ENCODE assay signal across 15 cellular contexts in the genomic region with DNA sequence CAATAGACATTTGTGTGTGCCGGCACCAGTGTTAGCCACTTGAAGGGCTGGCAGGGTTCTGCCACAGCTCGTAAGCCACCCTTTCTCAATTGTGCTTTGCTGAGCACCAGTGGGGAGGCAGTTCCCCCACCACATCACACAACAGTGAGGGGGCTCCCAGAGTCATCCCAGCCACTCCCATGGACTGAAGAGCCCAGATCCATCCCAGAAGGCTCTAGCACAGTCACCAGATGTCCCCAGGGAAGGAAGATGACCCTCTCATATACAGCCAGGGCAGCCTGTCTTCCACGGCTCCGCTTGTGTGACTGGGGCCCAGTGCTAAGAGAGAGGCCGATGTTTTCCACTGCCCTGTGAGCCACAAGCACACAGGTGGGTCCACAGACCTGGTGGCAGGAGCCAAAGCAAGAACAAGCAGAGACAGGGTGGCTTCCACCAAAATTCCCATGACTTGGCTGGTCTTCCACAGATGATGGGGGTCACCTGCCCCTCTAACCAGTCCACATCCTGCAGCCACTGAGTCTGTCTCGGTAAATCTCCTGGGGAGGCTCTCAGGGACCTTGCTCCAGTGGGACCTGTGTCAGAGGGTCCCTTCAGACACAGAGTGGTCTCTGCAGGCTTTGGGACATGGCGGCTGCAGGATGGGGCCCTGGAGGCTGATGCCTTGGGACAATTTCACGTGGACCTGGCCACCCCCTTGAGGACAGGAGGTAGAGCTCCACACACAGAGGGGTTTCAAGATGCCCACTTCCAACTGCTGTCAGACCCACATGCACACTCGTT.
DNase-seq lines count a peak whose midpoint lies in the region; ATAC-seq and TF ChIP-seq lines count a peak whose summit lies in the region.
"Had no signal": no experiment of that assay in that cellular context is flagged by ENCODE, and none has a peak within 500 bp of the region (broad histone marks: within the 10 kb centered on the region; RNA-seq: fewer than 3 reads in every experiment).

No MANE protein-coding gene starts in this region.

- intact Hi-C loops in IMR-90 (cut with micrococcal nuclease) = no loop called here
- intact Hi-C loops in posterior vena cava (cut with DNase I) = no loop called here

- no peaks in the 10 kb centered on the region for H3K27me3 ChIP-seq in H7 (ENCODE audit: control insufficient read depth, insufficient read depth, low read length)
- H3K27me3 ChIP-seq in IMR-90 (ENCODE audit: control insufficient read depth, insufficient read depth, low read length) = peaks cover 1% of the 10 kb centered on the region; the same call in 1 of the 2 replicates
- peaks cover 0 to 8% of the 10 kb centered on the region in 2 experiments for H3K27me3 ChIP-seq in mesenchymal stem cell (ENCODE audit: control insufficient read depth in 1 of 2, insufficient read depth in 1 of 2, low read length in 2 of 2)
- no peaks in the 10 kb centered on the region for H3K27me3 ChIP-seq in effector memory CD4-positive, alpha-beta T cell (replicated peaks; ENCODE audit: control insufficient read depth, insufficient read depth, low read length, poor library complexity, severe bottlenecking)
- H3K27me3 ChIP-seq: BE2C had no signal

- TF ChIP-seq RAD21 in IMR-90 (IDR thresholded peaks at IDR 0.05; ENCODE audit: low read length) = no peak

- H3K23ac ChIP-seq in IMR-90 (ENCODE audit: low read depth, low read length) (no peak overlapping the region), mesenchymal stem cell (ENCODE audit: low read length in 2 of 2) (no peak overlapping the region)

- H4K5ac ChIP-seq in IMR-90 (ENCODE audit: low read depth, low read length) = no peak overlapping the region

- in situ Hi-C loops in IMR-90 (cut with MboI; ENCODE audit: low sequenced_read_pairs) = no loop called here

- H3K4me2 ChIP-seq in IMR-90 (ENCODE audit: low read depth, low read length) (no peak overlapping the region), mesenchymal stem cell (ENCODE audit: low read length, poor library complexity, severe bottlenecking) (no peak overlapping the region)
- H3K4me2 ChIP-seq: GM23338 had no signal

- H2BK20ac ChIP-seq in IMR-90 (ENCODE audit: low read depth, low read length) = no peak overlapping the region

- H3K4me3 ChIP-seq in H7 (ENCODE audit: insufficient read depth, low read depth, low read length) (no peak overlapping the region), IMR-90 (ENCODE audit: insufficient read depth, low read depth, low read length) (no peak overlapping the region), mesenchymal stem cell (ENCODE audit: insufficient read depth in 1 of 2, low read depth in 1 of 2, low read length in 2 of 2) (no peak overlapping the region)
- H3K4me3 ChIP-seq in effector memory CD4-positive, alpha-beta T cell (ENCODE audit: insufficient read depth, low read depth, low read length, poor library complexity, severe bottlenecking) = no peak overlapping the region
- H3K4me3 ChIP-seq: A549, GM12878, GM23338 had no signal

- dilution Hi-C loops in IMR-90 (cut with HindIII; ENCODE audit: low sequenced_read_pairs, unreplicated experiment) = no loop called here

- H4K8ac ChIP-seq in IMR-90 (ENCODE audit: low read depth in 2 of 2, low read length in 2 of 2) = no peak overlapping the region
- H4K8ac ChIP-seq in mesenchymal stem cell (ENCODE audit: low read length) = peak overlapping the region; percentile 14

- H2AFZ ChIP-seq in IMR-90 (replicated peaks; ENCODE audit: low read length, poor library complexity) (no peak overlapping the region), mesenchymal stem cell (ENCODE audit: low read depth, low read length) (no peak overlapping the region)
- H2AFZ ChIP-seq: GM23338 had no signal

- DNase-seq in H7 (peak; percentile 15), IMR-90 (no peak), mesenchymal stem cell (no peak), posterior vena cava (ENCODE audit: low spot score) (peak; percentile 37), DMS153 (lab: John Stamatoyannopoulos, UW) (no peak)
- DNase-seq in effector memory CD4-positive, alpha-beta T cell = no peak
- DNase-seq: BE2C; CD8-positive, alpha-beta T cell; COR-L47; H9 had no signal

- CTCF ChIA-PET in IMR-90 (lab: Yijun Ruan, JAX) = no interaction called here

- H3K18ac ChIP-seq in IMR-90 (ENCODE audit: low read depth, low read length) = no peak overlapping the region
- peak overlapping the region; percentile 27 to 38 for H3K18ac ChIP-seq in mesenchymal stem cell (ENCODE audit: low read depth in 1 of 2, low read length in 2 of 2)

- BruUV-seq in IMR-90 (replicated peaks; lab: Mats Ljungman, UMichigan) = no TSS peak

- H2BK5ac ChIP-seq in IMR-90 (ENCODE audit: low read depth, low read length, poor library complexity, severe bottlenecking) = no peak overlapping the region
- no peak overlapping the region for H2BK5ac ChIP-seq in mesenchymal stem cell (ENCODE audit: low read depth, low read length, poor library complexity, severe bottlenecking)

- H2BK15ac ChIP-seq in IMR-90 (ENCODE audit: low read depth, low read length) = no peak overlapping the region; the same call in 2 of the 3 replicates
- no peak overlapping the region for H2BK15ac ChIP-seq in mesenchymal stem cell (ENCODE audit: low read depth, poor library complexity, severe bottlenecking)

- H4K91ac ChIP-seq in IMR-90 (ENCODE audit: insufficient read depth, low read depth, low read length) (no peak overlapping the region; the same call in 1 of the 2 replicates), mesenchymal stem cell (ENCODE audit: low read length) (peak overlapping the region; percentile 5)

- peak overlapping the region; percentile 56 to 75 for H2BK12ac ChIP-seq in mesenchymal stem cell (ENCODE audit: low read length in 2 of 2)

- WGBS in IMR-90 (ENCODE audit: extremely low coverage in 2 of 2, insufficient read length in 1 of 2), 2 experiments = 92% methylated on average over 3 of the region's 9 CpGs; no CpG with 5 or more reads in 1 of the 2 experiments
- 93% methylated on average over 9 of the region's 9 CpGs for WGBS in mesenchymal stem cell

- TF ChIP-seq POLR2A in IMR-90 (IDR thresholded peaks at IDR 0.05; ENCODE audit: low read depth, low read length) = no peak

- peaks cover 13% of the 10 kb centered on the region for H3K4me1 ChIP-seq in IMR-90 (ENCODE audit: control insufficient read depth, insufficient read depth, low read length)
- peaks cover 17% of the 10 kb centered on the region for H3K4me1 ChIP-seq in mesenchymal stem cell (ENCODE audit: control insufficient read depth, insufficient read depth, low read depth, low read length)
- H3K4me1 ChIP-seq in effector memory CD4-positive, alpha-beta T cell (ENCODE audit: control insufficient read depth, insufficient read depth, low read length, poor library complexity, severe bottlenecking) = no peaks in the 10 kb centered on the region
- H3K4me1 ChIP-seq: BE2C had no signal

- H3K36me3 ChIP-seq in H7 (replicated peaks; ENCODE audit: control insufficient read depth, insufficient read depth, low read length) (no peaks in the 10 kb centered on the region), IMR-90 (ENCODE audit: control insufficient read depth, insufficient read depth, low read length) (no peaks in the 10 kb centered on the region), mesenchymal stem cell (ENCODE audit: control insufficient read depth in 1 of 2, insufficient read depth in 2 of 2, low read depth in 1 of 2, low read length in 2 of 2) (no peaks in the 10 kb centered on the region)
- H3K36me3 ChIP-seq in effector memory CD4-positive, alpha-beta T cell (ENCODE audit: control insufficient read depth, insufficient read depth, low read length) = no peaks in the 10 kb centered on the region
- H3K36me3 ChIP-seq: BE2C had no signal

- no peak overlapping the region for H3K56ac ChIP-seq in IMR-90 (ENCODE audit: extremely low read depth, insufficient read depth, low read length)

- peak overlapping the region; percentile 13; the same call in 1 of the 2 replicates for H3K4ac ChIP-seq in IMR-90 (ENCODE audit: low read depth, low read length)
- H3K4ac ChIP-seq in mesenchymal stem cell (ENCODE audit: low read depth in 1 of 2, low read length in 2 of 2) = no peak overlapping the region

- H3K27ac ChIP-seq in IMR-90 (ENCODE audit: insufficient read depth, low read length) = no peak overlapping the region
- no peak overlapping the region for H3K27ac ChIP-seq in mesenchymal stem cell (ENCODE audit: low read length, poor library complexity, severe bottlenecking)
- no peak overlapping the region for H3K27ac ChIP-seq in effector memory CD4-positive, alpha-beta T cell (ENCODE audit: insufficient read depth, low read length, poor library complexity, severe bottlenecking)
- H3K27ac ChIP-seq: A549, C4-2B had no signal

- POLR2A ChIA-PET in IMR-90 (lab: Charles Lee; ENCODE audit: unreplicated experiment) = no interaction called here

- H3K79me1 ChIP-seq in IMR-90 (ENCODE audit: low read depth in 1 of 2, low read length in 2 of 2) = no peaks in the 10 kb centered on the region
- no peaks in the 10 kb centered on the region for H3K79me1 ChIP-seq in mesenchymal stem cell (replicated peaks; ENCODE audit: low read length, poor library complexity, severe bottlenecking)

- no peaks in the 10 kb centered on the region; the same call in 1 of the 2 replicates for H4K20me1 ChIP-seq in IMR-90 (ENCODE audit: insufficient read depth, low read length)

- H3K14ac ChIP-seq in IMR-90 (replicated peaks; ENCODE audit: low read depth, low read length) = no peak overlapping the region
- H3K14ac ChIP-seq in mesenchymal stem cell (ENCODE audit: low read length in 2 of 2) = peak overlapping the region in 1 of 2 experiments; percentile 21

- H3K9ac ChIP-seq in IMR-90 (ENCODE audit: low read depth, low read length) = no peak overlapping the region
- no peak overlapping the region for H3K9ac ChIP-seq in mesenchymal stem cell (ENCODE audit: low read length)

- ATAC-seq in IMR-90 (ENCODE audit: low read depth) = no peak
- ATAC-seq in GM21723 (IDR thresholded peaks at IDR 0.05; ENCODE audit: unreplicated experiment) = no peak
- ATAC-seq: A549; CD8-positive, alpha-beta T cell; GM23338 had no signal

- no peak overlapping the region for H2AK5ac ChIP-seq in IMR-90 (ENCODE audit: low read depth, low read length)
- H2AK5ac ChIP-seq in mesenchymal stem cell (ENCODE audit: low read length, severe bottlenecking) = no peak overlapping the region

- H3K9me3 ChIP-seq in IMR-90 (ENCODE audit: control insufficient read depth, insufficient read depth, low read length) (no peaks in the 10 kb centered on the region), mesenchymal stem cell (ENCODE audit: control insufficient read depth, low read length) (no peaks in the 10 kb centered on the region)
- H3K9me3 ChIP-seq in effector memory CD4-positive, alpha-beta T cell (ENCODE audit: control insufficient read depth, low read length) = no peaks in the 10 kb centered on the region
- H3K9me3 ChIP-seq: A549, BE2C had no signal

- no peak for TF ChIP-seq CTCF in IMR-90 (conservative IDR thresholded peaks at IDR 0.05; ENCODE audit: low read depth, low read length)

- no peak overlapping the region for H2AK9ac ChIP-seq in IMR-90 (replicated peaks; ENCODE audit: low read depth, low read length, poor library complexity)

- peak overlapping the region; percentile 78 for H2BK120ac ChIP-seq in IMR-90 (ENCODE audit: low read depth, low read length)
- H2BK120ac ChIP-seq in mesenchymal stem cell (ENCODE audit: low read depth, low read length) = no peak overlapping the region

- H3K9me1 ChIP-seq in IMR-90 (ENCODE audit: insufficient read depth, low read length) = peaks cover 24% of the 10 kb centered on the region; the same call in 1 of the 2 replicates

Comparison
In these comparisons a context has a peak if more than half of its experiments do, and no peak if none do; other contexts are left out.
1. DNase-seq: peak in H7 (single experiment) and posterior vena cava (single experiment); none in IMR-90 (single experiment), mesenchymal stem cell (single experiment), effector memory CD4-positive, alpha-beta T cell (0 of 3) and DMS153 (single experiment).